In genomic region chr9:94182532-94182931, GRCh38 we compare ENCODE assay signal across 16 cellular contexts.
DNase-seq lines count a peak whose midpoint lies in the region; ATAC-seq and TF ChIP-seq lines count a peak whose summit lies in the region.
"Had no signal": no experiment of that assay in that cellular context is flagged by ENCODE, and none has a peak within 500 bp of the region (broad histone marks: within the 10 kb centered on the region; RNA-seq: fewer than 3 reads in every experiment).

No MANE protein-coding gene starts in this region.

- peaks cover 20 to 28% of the 10 kb centered on the region in 2 donors for H3K36me3 Mint-ChIP-seq in CD4-positive, alpha-beta memory T cell
- peaks cover 56% of the 10 kb centered on the region for H3K36me3 Mint-ChIP-seq in activated CD8-positive, alpha-beta T cell treated with anti-CD3 and anti-CD28 coated beads, Interleukin-2, amount 10 ng/mL, durations not matched to agents 7 days and 5 days (ENCODE audit: low read depth)

- H3K9me2 ChIP-seq in HCT116 (ENCODE audit: insufficient read depth) = no peaks in the 10 kb centered on the region

- no peaks in the 10 kb centered on the region for H3K27me3 ChIP-seq in CD4-positive, alpha-beta memory T cell (ENCODE audit: insufficient read depth, low read length)
- H3K27me3 ChIP-seq in HCT116 (ENCODE audit: insufficient read depth, low read length) = no peaks in the 10 kb centered on the region
- no peaks in the 10 kb centered on the region for H3K27me3 ChIP-seq in lower lobe of right lung (ENCODE audit: low read depth)
- H3K27me3 ChIP-seq: BLaER1 treated with 17β-estradiol and CSF1 and Interleukin-3, amounts not matched to agents 10 nM and 100 nM; ovary had no signal

- H3K9ac ChIP-seq in HCT116 (ENCODE audit: low read length) = no peak overlapping the region
- H3K9ac ChIP-seq: BLaER1 treated with 17β-estradiol and CSF1 and Interleukin-3, amounts not matched to agents 10 nM and 100 nM had no signal

- peak overlapping the region in 3 of 7 donors; percentile 4 to 53 (median 30) for H3K27ac Mint-ChIP-seq in CD4-positive, alpha-beta memory T cell
- H3K27ac Mint-ChIP-seq in activated CD8-positive, alpha-beta T cell treated with anti-CD3 and anti-CD28 coated beads, Interleukin-2, amount 10 ng/mL, durations not matched to agents 7 days and 5 days = peak overlapping the region; percentile 8

- peaks cover 13 to 41% (median 27%) of the 10 kb centered on the region in 4 donors for H3K4me1 Mint-ChIP-seq in CD4-positive, alpha-beta memory T cell
- H3K4me1 Mint-ChIP-seq in activated CD8-positive, alpha-beta T cell treated with anti-CD3 and anti-CD28 coated beads, Interleukin-2, amount 10 ng/mL, durations not matched to agents 7 days and 5 days (ENCODE audit: low read depth) = peaks cover 21% of the 10 kb centered on the region

- peak overlapping the region; percentile 23 for H3K27ac ChIP-seq in CD4-positive, alpha-beta memory T cell (ENCODE audit: low read depth, low read length)
- H3K27ac ChIP-seq in HCT116 (ENCODE audit: low read depth, low read length) (no peak overlapping the region), lower lobe of right lung (no peak overlapping the region)
- H3K27ac ChIP-seq: ovary had no signal

- POLR2A ChIA-PET in CD4-positive, alpha-beta memory T cell (lab: Charles Lee; ENCODE audit: partially characterized antibody) = interaction anchor here (0.6 kb wide), 1 partner anchor 9 kb away, joined by 3 read pairs; no protein-coding TSS in a partner anchor
- POLR2A ChIA-PET in HCT116 (lab: Charles Lee) = no interaction called here
- POLR2A ChIA-PET in activated CD8-positive, alpha-beta T cell treated with anti-CD3 and anti-CD28 coated beads, Interleukin-2, amount 10 ng/mL, durations not matched to agents 7 days and 5 days (lab: Charles Lee) = no interaction called here

- ATAC-seq in HCT116 (peak; percentile 22; the same call in 1 of the 2 replicates), lower lobe of right lung (peak; percentile 18 to 21), GM21528 (IDR thresholded peaks at IDR 0.05; ENCODE audit: low FRiP score, unreplicated experiment) (no peak)
- ATAC-seq in activated CD8-positive, alpha-beta T cell treated with anti-CD3 and anti-CD28 coated beads, Interleukin-2, amount 10 ng/mL, durations not matched to agents 7 days and 5 days = no peak

- RAD21 ChIA-PET in HCT116 (lab: Charles Lee; ENCODE audit: low non-redundant PET in 1 of 2, low total read pairs in 2 of 2, uncharacterized antibody in 2 of 2, unreplicated experiment in 2 of 2) = no interaction called here

- no peak for TF ChIP-seq CTCF in HCT116 (IDR thresholded peaks at IDR 0.05 in 2 of 3, conservative IDR thresholded peaks at IDR 0.05 in 1 of 3; ENCODE audit: borderline replicate concordance in 1 of 3, insufficient read depth in 1 of 3, low read depth in 2 of 3, low read length in 2 of 3)
- TF ChIP-seq CTCF in lower lobe of right lung (IDR thresholded peaks at IDR 0.05) = no peak

- peaks cover 13% of the 10 kb centered on the region for H3K4me1 ChIP-seq in CD4-positive, alpha-beta memory T cell (ENCODE audit: insufficient read depth, low read length)
- H3K4me1 ChIP-seq in HCT116 (ENCODE audit: control insufficient read depth in 1 of 2, insufficient read depth in 2 of 2, low read length in 2 of 2) (no peaks in the 10 kb centered on the region), lower lobe of right lung (peaks cover 32% of the 10 kb centered on the region)

- no peaks in the 10 kb centered on the region for H3K36me3 ChIP-seq in CD4-positive, alpha-beta memory T cell (ENCODE audit: insufficient read depth, low read length)
- H3K36me3 ChIP-seq in HCT116 (ENCODE audit: control insufficient read depth in 1 of 2, insufficient read depth in 2 of 2, low read length in 2 of 2) (peaks cover 0 to 10% of the 10 kb centered on the region in 2 experiments; a peak in 2 of 4 replicates), lower lobe of right lung (peaks cover 31% of the 10 kb centered on the region)
- H3K36me3 ChIP-seq: ovary had no signal

- no peaks in the 10 kb centered on the region for H3K27me3 Mint-ChIP-seq in CD4-positive, alpha-beta memory T cell
- H3K27me3 Mint-ChIP-seq in activated CD8-positive, alpha-beta T cell treated with anti-CD3 and anti-CD28 coated beads, Interleukin-2, amount 10 ng/mL, durations not matched to agents 7 days and 5 days (ENCODE audit: low read depth) = no peaks in the 10 kb centered on the region

- H2AFZ ChIP-seq in HCT116 (ENCODE audit: low read depth, low read length, poor library complexity, severe bottlenecking) = no peak overlapping the region

- H3K9me3 Mint-ChIP-seq in CD4-positive, alpha-beta memory T cell = no peaks in the 10 kb centered on the region
- H3K9me3 Mint-ChIP-seq in activated CD8-positive, alpha-beta T cell treated with anti-CD3 and anti-CD28 coated beads, Interleukin-2, amount 10 ng/mL, durations not matched to agents 7 days and 5 days (ENCODE audit: insufficient read depth) = no peaks in the 10 kb centered on the region

- CTCF ChIA-PET in CD4-positive, alpha-beta memory T cell (lab: Charles Lee; ENCODE audit: partially characterized antibody) = no interaction called here
- CTCF ChIA-PET in HCT116 (lab: Charles Lee) = no interaction called here
- CTCF ChIA-PET in activated CD8-positive, alpha-beta T cell treated with anti-CD3 and anti-CD28 coated beads, Interleukin-2, amount 10 ng/mL, durations not matched to agents 7 days and 5 days (lab: Charles Lee) = no interaction called here

- no peak for TF ChIP-seq RAD21 in HCT116 (IDR thresholded peaks at IDR 0.05; ENCODE audit: low read depth)

- no peak for TF ChIP-seq POLR2A in HCT116 (IDR thresholded peaks at IDR 0.05; ENCODE audit: borderline replicate concordance, extremely low read depth, insufficient read depth, insufficient read length)

- peaks cover 10% of the 10 kb centered on the region; the same call in 1 of the 2 replicates for H4K20me1 ChIP-seq in HCT116 (ENCODE audit: insufficient read depth)

- DNase-seq in CD4-positive, alpha-beta memory T cell = no peak
- DNase-seq in HCT116 (ENCODE audit: low read depth, low spot score) = no peak
- no peak for DNase-seq in activated CD8-positive, alpha-beta T cell treated with anti-CD3 and anti-CD28 coated beads, Interleukin-2, amount 10 ng/mL, durations not matched to agents 7 days and 5 days
- no peak for DNase-seq in lower lobe of right lung
- DNase-seq in foreskin melanocyte = no peak
- no peak for DNase-seq in NCI-H1092 treated with DMSO at 0.1 percent for 48 hours (lab: John Stamatoyannopoulos, UW)
- DNase-seq in mucosa of gallbladder (ENCODE audit: low spot score) = no peak
- DNase-seq: amygdala; H7; NCI-H1436; ovary; small intestine; stimulated activated naive CD4-positive, alpha-beta T cell; SW 1271 had no signal

- no peak overlapping the region for H3K4me3 ChIP-seq in CD4-positive, alpha-beta memory T cell (ENCODE audit: low read length in 2 of 2)
- H3K4me3 ChIP-seq in HCT116 (replicated peaks in 1 of 2; ENCODE audit: low read depth in 1 of 2, low read length in 2 of 2) = no peak overlapping the region
- no peak overlapping the region for H3K4me3 ChIP-seq in lower lobe of right lung
- H3K4me3 ChIP-seq: BLaER1 treated with 17β-estradiol and CSF1 and Interleukin-3, amounts not matched to agents 10 nM and 100 nM; ovary had no signal

- intact Hi-C loops in CD4-positive, alpha-beta memory T cell (cut with micrococcal nuclease) = no loop called here
- intact Hi-C loops in HCT116 (cut with micrococcal nuclease) (no loop called here), lower lobe of right lung (cut with DNase I) (no loop called here)

- no TSS peak for BruUV-seq in HCT116 (replicated peaks; lab: Mats Ljungman, UMichigan)

- H3K4me3 Mint-ChIP-seq in CD4-positive, alpha-beta memory T cell = no peak overlapping the region
- no peak overlapping the region for H3K4me3 Mint-ChIP-seq in activated CD8-positive, alpha-beta T cell treated with anti-CD3 and anti-CD28 coated beads, Interleukin-2, amount 10 ng/mL, durations not matched to agents 7 days and 5 days

- no peak overlapping the region for H3K4me2 ChIP-seq in HCT116 (ENCODE audit: low read length)

- H3K9me3 ChIP-seq in CD4-positive, alpha-beta memory T cell (ENCODE audit: control insufficient read depth in 1 of 2, low read length in 2 of 2) = no peaks in the 10 kb centered on the region
- H3K9me3 ChIP-seq in HCT116 (ENCODE audit: control insufficient read depth in 1 of 2, insufficient read depth in 1 of 2, low read depth in 1 of 2, low read length in 2 of 2) (no peaks in the 10 kb centered on the region), lower lobe of right lung (no peaks in the 10 kb centered on the region)
- H3K9me3 ChIP-seq: ovary had no signal

- H3K79me2 ChIP-seq in HCT116 (ENCODE audit: insufficient read depth, low read length) = peaks cover 23% of the 10 kb centered on the region

TF ChIP-seq in HCT116, 20 proteins besides CTCF, POLR2A, EP300 and RAD21:
- TF ChIP-seq FOSL1 (IDR thresholded peaks at IDR 0.05; ENCODE audit: low read depth) (no peak), POLR2AphosphoS5 (IDR thresholded peaks at IDR 0.05; ENCODE audit: low read depth, low read length) (0 out of 2 replicates have a peak, but pooled peaks have one; percentile 6)
TF ChIP-seq in HCT116: peak in this region for 1.

Comparison
In these comparisons a context has a peak if more than half of its experiments do, and no peak if none do; other contexts are left out.
1. ATAC-seq: peak in HCT116 (single experiment) and lower lobe of right lung (2 of 2); none in activated CD8-positive, alpha-beta T cell treated with anti-CD3 and anti-CD28 coated beads, Interleukin-2, amount 10 ng/mL, durations not matched to agents 7 days and 5 days (single experiment) and GM21528 (single experiment).